In the genomic region with DNA sequence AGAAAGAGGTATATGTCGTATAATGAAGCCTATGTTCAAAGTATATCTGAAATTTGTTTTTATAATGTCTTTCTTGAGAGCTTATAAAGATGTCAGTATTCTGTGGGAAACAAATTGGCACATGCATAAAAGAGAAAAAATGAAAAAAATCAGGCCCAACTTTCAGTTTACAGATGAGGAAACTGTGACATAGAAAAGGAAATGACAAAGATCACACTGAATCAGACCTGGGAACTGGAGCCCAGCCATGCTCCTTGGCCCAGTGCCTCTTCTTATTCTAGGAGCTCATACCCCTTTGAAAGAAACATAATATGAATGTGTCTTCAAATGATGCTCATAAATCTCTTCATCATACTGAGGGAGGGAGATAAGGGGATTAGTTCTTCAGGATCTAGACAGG, we compare ENCODE assay signal across 8 cellular contexts. TPM values are rescaled to one million over a fixed set of nuclear protein-coding genes. Genes with fewer than 3 reads are reported as not detected.
DNase-seq lines count a peak whose midpoint lies in the region; ATAC-seq and TF ChIP-seq lines count a peak whose summit lies in the region.

No MANE protein-coding gene starts in this region.

- H4K20me1 ChIP-seq in Loucy (ENCODE audit: insufficient read depth, low read length, poor library complexity, severe bottlenecking): no peaks in the 10 kb centered on the region

- peak overlapping the region; percentile 95 for H3K27ac Mint-ChIP-seq in CD4-positive, alpha-beta T cell
- H3K27ac Mint-ChIP-seq in MCF 10A (ENCODE audit: low read depth, unreplicated experiment): peak overlapping the region; percentile 96

- no peak for ATAC-seq in CD4-positive, alpha-beta T cell (ENCODE audit: poor library complexity)
- no peak for ATAC-seq in GM21515 (IDR thresholded peaks at IDR 0.05; ENCODE audit: unreplicated experiment)

- peak overlapping the region; percentile 96 for H3K9ac ChIP-seq in Loucy (ENCODE audit: low read depth, low read length, poor library complexity, severe bottlenecking)

- no peak for DNase-seq in CD4-positive, alpha-beta T cell
- DNase-seq in MCF 10A (ENCODE audit: unreplicated experiment): peak; percentile 47
- no peak for DNase-seq in NCI-H146 (lab: John Stamatoyannopoulos, UW)
- no peak for DNase-seq in NCI-H1694 (lab: John Stamatoyannopoulos, UW)
- DNase-seq in NCI-H2227 treated with DMSO at 0.1 percent for 48 hours (lab: John Stamatoyannopoulos, UW): no peak

- peak overlapping the region; percentile 95 for H3K4me3 ChIP-seq in Loucy (ENCODE audit: low read length, poor library complexity, severe bottlenecking)
- H3K4me3 ChIP-seq in muscle layer of duodenum (ENCODE audit: low read depth in 1 of 2, low read length in 2 of 2): peak overlapping the region in 1 of 2 donors; percentile 99

- TF ChIP-seq CTCF in CD4-positive, alpha-beta T cell (IDR thresholded peaks at IDR 0.05): no peak
- TF ChIP-seq CTCF in Loucy (conservative IDR thresholded peaks at IDR 0.05; ENCODE audit: low read length): no peak
- no peak for TF ChIP-seq CTCF in MCF 10A (IDR thresholded peaks at IDR 0.05; ENCODE audit: unreplicated experiment)

- H3K27ac ChIP-seq in CD4-positive, alpha-beta T cell (ENCODE audit: low read depth, low read length): no peak overlapping the region
- H3K27ac ChIP-seq in muscle layer of duodenum (ENCODE audit: low read length): peak overlapping the region; percentile 96

- peak overlapping the region; percentile 71 for H3K4me3 Mint-ChIP-seq in CD4-positive, alpha-beta T cell
- H3K4me3 Mint-ChIP-seq in MCF 10A (ENCODE audit: unreplicated experiment): peak overlapping the region; percentile 96

- peak overlapping the region; percentile 86 for H3K4me2 ChIP-seq in Loucy (ENCODE audit: low read depth, low read length, poor library complexity, severe bottlenecking)

- H2AFZ ChIP-seq in Loucy (ENCODE audit: low read length): no peak overlapping the region

- H3K79me2 ChIP-seq in Loucy (ENCODE audit: insufficient read depth, low read length): peaks cover 10% of the 10 kb centered on the region

- intact Hi-C loops in CD4-positive, alpha-beta T cell (cut with DNase I, micrococcal nuclease): loop anchor here (2.0 to 10.0 kb wide), 5 partner anchors 98 to 990 kb away; a partner anchor contains a TSS
- intact Hi-C loops in MCF 10A (cut with micrococcal nuclease): no loop called here

- no peaks in the 10 kb centered on the region for H3K9me2 ChIP-seq in Loucy (replicated peaks; ENCODE audit: low read depth, low read length)

- CTCF ChIA-PET in CD4-positive, alpha-beta T cell (lab: Charles Lee): interaction anchor here (0.8 to 2.1 kb wide), 3 partner anchors 10 to 251 kb away, joined by 4 to 6 read pairs (median 5); no protein-coding TSS in a partner anchor
- CTCF ChIA-PET in MCF 10A (lab: Yijun Ruan, JAX): interaction anchor here (1.3 to 2.2 kb wide), 3 partner anchors 8 to 112 kb away, joined by 5 to 9 read pairs (median 6); no protein-coding TSS in a partner anchor

- H3K4me1 ChIP-seq in Loucy (ENCODE audit: insufficient read depth, low read length, poor library complexity, severe bottlenecking) (peaks cover 10% of the 10 kb centered on the region), muscle layer of duodenum (ENCODE audit: control insufficient read depth in 1 of 2, insufficient read depth in 2 of 2, low read length in 2 of 2) (peaks cover 7% of the 10 kb centered on the region in 2 donors)

- peaks cover 10% of the 10 kb centered on the region for H3K9me3 Mint-ChIP-seq in CD4-positive, alpha-beta T cell
- no peaks in the 10 kb centered on the region for H3K9me3 Mint-ChIP-seq in MCF 10A (ENCODE audit: unreplicated experiment)

- peaks cover 6% of the 10 kb centered on the region; the same call in 1 of the 2 replicates for H3K36me3 ChIP-seq in Loucy (ENCODE audit: insufficient read depth, low read length)
- H3K36me3 ChIP-seq in muscle layer of duodenum (ENCODE audit: control insufficient read depth in 1 of 2, insufficient read depth in 2 of 2, low read length in 2 of 2): peaks cover 0 to 19% of the 10 kb centered on the region in 2 donors

- peaks cover 9% of the 10 kb centered on the region for H3K36me3 Mint-ChIP-seq in CD4-positive, alpha-beta T cell (ENCODE audit: low read depth)
- H3K36me3 Mint-ChIP-seq in MCF 10A (ENCODE audit: insufficient read depth, unreplicated experiment): peaks cover 7% of the 10 kb centered on the region

- POLR2A ChIA-PET in CD4-positive, alpha-beta T cell (lab: Charles Lee): interaction anchor here (0.7 to 4.1 kb wide), 6 partner anchors 9 to 188 kb away, joined by 3 to 29 read pairs (median 3); no protein-coding TSS in a partner anchor
- POLR2A ChIA-PET in MCF 10A (lab: Yijun Ruan, JAX): interaction anchor here (0.7 to 3.4 kb wide), 11 partner anchors 8 to 302 kb away, joined by 3 to 39 read pairs (median 4); no protein-coding TSS in a partner anchor

- H3F3A ChIP-seq in Loucy (ENCODE audit: low read depth): no peaks in the 10 kb centered on the region

- H3K27me3 Mint-ChIP-seq in CD4-positive, alpha-beta T cell: no peaks in the 10 kb centered on the region
- no peaks in the 10 kb centered on the region for H3K27me3 Mint-ChIP-seq in MCF 10A (ENCODE audit: insufficient read depth, unreplicated experiment)

- no peaks in the 10 kb centered on the region for H3K9me3 ChIP-seq in CD4-positive, alpha-beta T cell (ENCODE audit: control insufficient read depth, low read length)
- H3K9me3 ChIP-seq in Loucy (ENCODE audit: insufficient read depth, low read depth, low read length) (no peaks in the 10 kb centered on the region), muscle layer of duodenum (ENCODE audit: control insufficient read depth in 1 of 2, low read length in 2 of 2) (no peaks in the 10 kb centered on the region)

- no peaks in the 10 kb centered on the region for H3K27me3 ChIP-seq in CD4-positive, alpha-beta T cell (ENCODE audit: control insufficient read depth, insufficient read depth, low read length)
- H3K27me3 ChIP-seq in Loucy (ENCODE audit: insufficient read depth, low read length, poor library complexity, severe bottlenecking) (no peaks in the 10 kb centered on the region), muscle layer of duodenum (ENCODE audit: low read depth, low read length) (no peaks in the 10 kb centered on the region)

- H3K4me1 Mint-ChIP-seq in CD4-positive, alpha-beta T cell (ENCODE audit: low read depth): peaks cover 15% of the 10 kb centered on the region
- peaks cover 20% of the 10 kb centered on the region for H3K4me1 Mint-ChIP-seq in MCF 10A (ENCODE audit: insufficient read depth, unreplicated experiment)

- no TSS peak for BruUV-seq in MCF 10A (replicated peaks; lab: Mats Ljungman, UMichigan)

RNA-seq across cellular contexts. Expression of a gene that starts 48.4 kb away (rescaled TPM):
- total RNA-seq in CD4-positive, alpha-beta T cell: 1 to 10 TPM in 1 of 2 experiments, under 1 TPM in 1; 0.98 to 1.1 TPM
- 8.3 and 13.2 TPM in 2 replicates for total RNA-seq in MCF 10A (2022)
